In the genomic region with DNA sequence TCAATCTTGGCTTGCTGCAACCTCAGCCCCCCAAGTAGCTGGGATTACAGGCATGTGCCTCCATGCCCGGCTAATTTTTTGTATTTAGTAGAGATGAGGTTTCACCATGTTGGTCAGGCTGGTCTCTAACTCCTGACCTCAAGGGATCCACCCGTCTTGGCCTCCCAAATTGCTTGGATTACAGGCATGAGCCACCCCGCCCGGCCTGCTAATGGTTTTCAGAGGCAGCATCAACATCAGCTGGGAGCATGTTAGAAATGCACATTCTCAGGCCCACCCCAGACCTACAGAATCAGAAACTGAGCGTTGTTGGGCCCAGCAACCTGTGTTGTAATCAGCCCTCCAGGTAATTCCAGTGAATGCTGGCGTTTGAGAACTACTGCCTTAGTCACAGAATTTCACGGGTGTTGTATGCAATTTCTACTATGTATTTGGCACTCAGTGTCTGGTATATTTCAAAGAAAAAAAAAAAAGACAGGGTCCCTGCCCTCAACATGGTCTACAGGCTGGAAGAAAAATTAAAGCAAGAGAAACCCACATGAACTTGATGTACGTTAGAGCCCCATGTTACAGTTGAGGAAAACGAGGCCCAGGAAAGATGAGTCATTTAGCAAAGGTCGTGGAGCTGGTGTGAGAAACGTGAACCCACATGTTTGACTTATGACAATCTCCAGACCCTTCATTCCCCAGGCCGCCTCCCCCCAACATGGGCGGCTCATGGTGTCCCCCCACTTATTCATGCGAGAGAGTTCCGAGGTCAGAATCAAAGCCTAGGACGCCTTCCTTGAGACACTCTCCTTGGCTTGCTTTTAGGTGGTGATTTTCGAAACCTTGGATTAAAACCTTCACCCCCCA, we compare ENCODE assay signal across 21 cellular contexts. TPM values are rescaled to one million over a fixed set of nuclear protein-coding genes. Genes with fewer than 3 reads are reported as not detected.
"Had no signal": no experiment of that assay in that cellular context is flagged by ENCODE, and none has a peak within 500 bp of the region (broad histone marks: within the 10 kb centered on the region; RNA-seq: fewer than 3 reads in every experiment).

No MANE protein-coding gene starts in this region.

- H3K4me1 ChIP-seq: uterus had no signal

- ATAC-seq: activated CD4-positive, alpha-beta T cell treated with anti-CD3 and anti-CD28 coated beads for 36 hours; activated T-helper 17 cell treated with anti-CD3 and anti-CD28 coated beads, Interleukin-2, amount 50 U/mL, for 72 hours; left cardiac atrium; naive thymus-derived CD8-positive, alpha-beta T cell; pancreas; stimulated activated naive B cell treated with anti-CD40 and anti-IgM and Interleukin-4, amounts not matched to agents 10 μg/mL and 1 μg/mL and 100 μg/mL, for 72 hours; WTC11 had no signal

- H3K9me3 Mint-ChIP-seq: activated CD4-positive, alpha-beta memory T cell treated with anti-CD3 and anti-CD28 coated beads for 36 hours; activated naive CD8-positive, alpha-beta T cell treated with anti-CD3 and anti-CD28 coated beads for 36 hours; activated T-helper 17 cell treated with anti-CD3 and anti-CD28 coated beads, Interleukin-2, amount 50 U/mL, for 72 hours had no signal

- H3K9me3 ChIP-seq: esophagus squamous epithelium, pancreas, sigmoid colon, tibial nerve, uterus had no signal

- H3K4me3 Mint-ChIP-seq: activated CD4-positive, alpha-beta memory T cell treated with anti-CD3 and anti-CD28 coated beads for 36 hours; activated CD4-positive, alpha-beta T cell treated with anti-CD3 and anti-CD28 coated beads for 36 hours; activated naive CD8-positive, alpha-beta T cell treated with anti-CD3 and anti-CD28 coated beads for 36 hours; activated T-helper 17 cell treated with anti-CD3 and anti-CD28 coated beads, Interleukin-2, amount 50 U/mL, for 72 hours; brain; naive thymus-derived CD8-positive, alpha-beta T cell; stimulated activated naive B cell treated with anti-CD40 and anti-IgM and Interleukin-4, amounts not matched to agents 10 μg/mL and 1 μg/mL and 100 μg/mL, for 72 hours; WTC11 had no signal

- H3K27ac Mint-ChIP-seq: activated CD4-positive, alpha-beta memory T cell treated with anti-CD3 and anti-CD28 coated beads for 36 hours; activated CD4-positive, alpha-beta T cell treated with anti-CD3 and anti-CD28 coated beads for 36 hours; activated naive CD8-positive, alpha-beta T cell treated with anti-CD3 and anti-CD28 coated beads for 36 hours; activated T-helper 17 cell treated with anti-CD3 and anti-CD28 coated beads, Interleukin-2, amount 50 U/mL, for 72 hours; naive thymus-derived CD8-positive, alpha-beta T cell; stimulated activated naive B cell treated with anti-CD40 and anti-IgM and Interleukin-4, amounts not matched to agents 10 μg/mL and 1 μg/mL and 100 μg/mL, for 72 hours; WTC11 had no signal

- H3K4me3 ChIP-seq: esophagus squamous epithelium, pancreas, sigmoid colon, tibial nerve, uterus had no signal

- H3K4me1 Mint-ChIP-seq: activated CD4-positive, alpha-beta T cell treated with anti-CD3 and anti-CD28 coated beads for 36 hours; activated naive CD8-positive, alpha-beta T cell treated with anti-CD3 and anti-CD28 coated beads for 36 hours; activated T-helper 17 cell treated with anti-CD3 and anti-CD28 coated beads, Interleukin-2, amount 50 U/mL, for 72 hours had no signal

- H3K36me3 Mint-ChIP-seq: activated CD4-positive, alpha-beta memory T cell treated with anti-CD3 and anti-CD28 coated beads for 36 hours; activated naive CD8-positive, alpha-beta T cell treated with anti-CD3 and anti-CD28 coated beads for 36 hours; naive thymus-derived CD8-positive, alpha-beta T cell had no signal

- H3K27ac ChIP-seq: esophagus squamous epithelium, sigmoid colon, tibial nerve, uterus had no signal

- DNase-seq: activated CD4-positive, alpha-beta memory T cell treated with anti-CD3 and anti-CD28 coated beads for 36 hours; activated CD4-positive, alpha-beta T cell treated with anti-CD3 and anti-CD28 coated beads for 36 hours; activated naive CD4-positive, alpha-beta T cell; activated naive CD8-positive, alpha-beta T cell treated with anti-CD3 and anti-CD28 coated beads for 36 hours; activated T-cell treated with anti-CD3 and anti-CD28 coated beads, Interleukin-2, amount 50 U/mL, for 1 hour; amygdala; cortex of kidney; esophagus squamous epithelium; left cardiac atrium; naive thymus-derived CD8-positive, alpha-beta T cell; sigmoid colon; stimulated activated naive B cell treated with anti-CD40 and anti-IgM and Interleukin-4, amounts not matched to agents 10 μg/mL and 1 μg/mL and 100 μg/mL, for 72 hours; substantia nigra; SW 1271; uterus had no signal

- H3K36me3 ChIP-seq: esophagus squamous epithelium, pancreas, sigmoid colon, tibial nerve, uterus had no signal

- H3K27me3 ChIP-seq: esophagus squamous epithelium, pancreas, sigmoid colon, tibial nerve, uterus had no signal

RNA-seq across cellular contexts. Expression of a gene that starts 35.3 kb away (rescaled TPM):
- total RNA-seq: activated T-helper 17 cell treated with anti-CD3 and anti-CD28 coated beads, Interleukin-2, amount 50 U/mL, for 72 hours; T-helper 2 cell treated with Interferon-gamma antibody and Interleukin-4, amounts not matched to agents 100 ng/mL and 5 ng/mL, for 36 hours had no signal
- polyA plus RNA-seq: naive thymus-derived CD8-positive, alpha-beta T cell had no signal
